In the genomic region with DNA sequence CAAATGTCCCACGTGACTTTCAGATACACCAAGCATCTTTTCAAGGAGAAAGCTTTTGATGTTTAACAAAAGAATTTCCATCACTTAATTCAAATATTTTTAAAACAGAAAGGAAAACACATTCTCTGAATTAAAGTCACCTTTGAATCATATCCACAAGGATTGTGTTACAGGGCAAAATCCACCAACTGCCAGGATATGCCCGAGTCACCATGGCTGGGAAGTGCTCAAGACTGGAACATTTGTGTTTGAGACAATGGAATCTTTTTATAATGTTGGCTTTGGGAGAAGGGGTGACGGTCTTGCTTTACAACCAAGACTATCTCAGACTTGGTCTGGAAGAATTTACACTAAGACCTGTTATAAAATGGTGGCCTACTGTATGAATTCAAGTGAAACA, we compare ENCODE assay signal across 1 cellular context.
TF ChIP-seq lines count a peak whose summit lies in the region.

No MANE protein-coding gene starts in this region.

TF ChIP-seq in HepG2, 621 proteins besides CTCF, POLR2A, EP300 and RAD21 (continued from another document):
- TF ChIP-seq, protein P1, sequence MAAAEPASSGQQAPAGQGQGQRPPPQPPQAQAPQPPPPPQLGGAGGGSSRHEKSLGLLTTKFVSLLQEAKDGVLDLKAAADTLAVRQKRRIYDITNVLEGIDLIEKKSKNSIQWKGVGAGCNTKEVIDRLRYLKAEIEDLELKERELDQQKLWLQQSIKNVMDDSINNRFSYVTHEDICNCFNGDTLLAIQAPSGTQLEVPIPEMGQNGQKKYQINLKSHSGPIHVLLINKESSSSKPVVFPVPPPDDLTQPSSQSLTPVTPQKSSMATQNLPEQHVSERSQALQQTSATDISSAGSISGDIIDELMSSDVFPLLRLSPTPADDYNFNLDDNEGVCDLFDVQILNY (CRISPR knock-in tag; conservative IDR thresholded peaks at IDR 0.05) = no peak
- no peak for TF ChIP-seq ZNF354B (CRISPR knock-in tag; IDR thresholded peaks at IDR 0.05)
- TF ChIP-seq, protein P2, sequence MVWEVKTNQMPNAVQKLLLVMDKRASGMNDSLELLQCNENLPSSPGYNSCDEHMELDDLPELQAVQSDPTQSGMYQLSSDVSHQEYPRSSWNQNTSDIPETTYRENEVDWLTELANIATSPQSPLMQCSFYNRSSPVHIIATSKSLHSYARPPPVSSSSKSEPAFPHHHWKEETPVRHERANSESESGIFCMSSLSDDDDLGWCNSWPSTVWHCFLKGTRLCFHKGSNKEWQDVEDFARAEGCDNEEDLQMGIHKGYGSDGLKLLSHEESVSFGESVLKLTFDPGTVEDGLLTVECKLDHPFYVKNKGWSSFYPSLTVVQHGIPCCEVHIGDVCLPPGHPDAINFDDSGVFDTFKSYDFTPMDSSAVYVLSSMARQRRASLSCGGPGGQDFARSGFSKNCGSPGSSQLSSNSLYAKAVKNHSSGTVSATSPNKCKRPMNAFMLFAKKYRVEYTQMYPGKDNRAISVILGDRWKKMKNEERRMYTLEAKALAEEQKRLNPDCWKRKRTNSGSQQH (CRISPR knock-in tag; IDR thresholded peaks at IDR 0.05; ENCODE audit: low read depth) = no peak
- TF ChIP-seq, protein P3, sequence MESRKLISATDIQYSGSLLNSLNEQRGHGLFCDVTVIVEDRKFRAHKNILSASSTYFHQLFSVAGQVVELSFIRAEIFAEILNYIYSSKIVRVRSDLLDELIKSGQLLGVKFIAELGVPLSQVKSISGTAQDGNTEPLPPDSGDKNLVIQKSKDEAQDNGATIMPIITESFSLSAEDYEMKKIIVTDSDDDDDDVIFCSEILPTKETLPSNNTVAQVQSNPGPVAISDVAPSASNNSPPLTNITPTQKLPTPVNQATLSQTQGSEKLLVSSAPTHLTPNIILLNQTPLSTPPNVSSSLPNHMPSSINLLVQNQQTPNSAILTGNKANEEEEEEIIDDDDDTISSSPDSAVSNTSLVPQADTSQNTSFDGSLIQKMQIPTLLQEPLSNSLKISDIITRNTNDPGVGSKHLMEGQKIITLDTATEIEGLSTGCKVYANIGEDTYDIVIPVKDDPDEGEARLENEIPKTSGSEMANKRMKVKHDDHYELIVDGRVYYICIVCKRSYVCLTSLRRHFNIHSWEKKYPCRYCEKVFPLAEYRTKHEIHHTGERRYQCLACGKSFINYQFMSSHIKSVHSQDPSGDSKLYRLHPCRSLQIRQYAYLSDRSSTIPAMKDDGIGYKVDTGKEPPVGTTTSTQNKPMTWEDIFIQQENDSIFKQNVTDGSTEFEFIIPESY (CRISPR knock-in tag; IDR thresholded peaks at IDR 0.05) = no peak
- TF ChIP-seq ZNF557 (CRISPR knock-in tag; IDR thresholded peaks at IDR 0.05) = no peak
- no peak for TF ChIP-seq HMGA1 (CRISPR knock-in tag; conservative IDR thresholded peaks at IDR 0.05)
- no peak for TF ChIP-seq ZBTB8A (CRISPR knock-in tag; IDR thresholded peaks at IDR 0.05; ENCODE audit: borderline replicate concordance, low read depth)
- TF ChIP-seq, protein P4, sequence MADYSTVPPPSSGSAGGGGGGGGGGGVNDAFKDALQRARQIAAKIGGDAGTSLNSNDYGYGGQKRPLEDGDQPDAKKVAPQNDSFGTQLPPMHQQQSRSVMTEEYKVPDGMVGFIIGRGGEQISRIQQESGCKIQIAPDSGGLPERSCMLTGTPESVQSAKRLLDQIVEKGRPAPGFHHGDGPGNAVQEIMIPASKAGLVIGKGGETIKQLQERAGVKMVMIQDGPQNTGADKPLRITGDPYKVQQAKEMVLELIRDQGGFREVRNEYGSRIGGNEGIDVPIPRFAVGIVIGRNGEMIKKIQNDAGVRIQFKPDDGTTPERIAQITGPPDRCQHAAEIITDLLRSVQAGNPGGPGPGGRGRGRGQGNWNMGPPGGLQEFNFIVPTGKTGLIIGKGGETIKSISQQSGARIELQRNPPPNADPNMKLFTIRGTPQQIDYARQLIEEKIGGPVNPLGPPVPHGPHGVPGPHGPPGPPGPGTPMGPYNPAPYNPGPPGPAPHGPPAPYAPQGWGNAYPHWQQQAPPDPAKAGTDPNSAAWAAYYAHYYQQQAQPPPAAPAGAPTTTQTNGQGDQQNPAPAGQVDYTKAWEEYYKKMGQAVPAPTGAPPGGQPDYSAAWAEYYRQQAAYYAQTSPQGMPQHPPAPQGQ (CRISPR knock-in tag; IDR thresholded peaks at IDR 0.05; ENCODE audit: borderline replicate concordance) = no peak
- TF ChIP-seq, protein P5, sequence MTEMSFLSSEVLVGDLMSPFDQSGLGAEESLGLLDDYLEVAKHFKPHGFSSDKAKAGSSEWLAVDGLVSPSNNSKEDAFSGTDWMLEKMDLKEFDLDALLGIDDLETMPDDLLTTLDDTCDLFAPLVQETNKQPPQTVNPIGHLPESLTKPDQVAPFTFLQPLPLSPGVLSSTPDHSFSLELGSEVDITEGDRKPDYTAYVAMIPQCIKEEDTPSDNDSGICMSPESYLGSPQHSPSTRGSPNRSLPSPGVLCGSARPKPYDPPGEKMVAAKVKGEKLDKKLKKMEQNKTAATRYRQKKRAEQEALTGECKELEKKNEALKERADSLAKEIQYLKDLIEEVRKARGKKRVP (CRISPR knock-in tag; IDR thresholded peaks at IDR 0.05) = no peak
- TF ChIP-seq SALL2 (CRISPR knock-in tag; IDR thresholded peaks at IDR 0.05) = no peak
TF ChIP-seq in HepG2: peak in this region for 0.
